In the genomic region with DNA sequence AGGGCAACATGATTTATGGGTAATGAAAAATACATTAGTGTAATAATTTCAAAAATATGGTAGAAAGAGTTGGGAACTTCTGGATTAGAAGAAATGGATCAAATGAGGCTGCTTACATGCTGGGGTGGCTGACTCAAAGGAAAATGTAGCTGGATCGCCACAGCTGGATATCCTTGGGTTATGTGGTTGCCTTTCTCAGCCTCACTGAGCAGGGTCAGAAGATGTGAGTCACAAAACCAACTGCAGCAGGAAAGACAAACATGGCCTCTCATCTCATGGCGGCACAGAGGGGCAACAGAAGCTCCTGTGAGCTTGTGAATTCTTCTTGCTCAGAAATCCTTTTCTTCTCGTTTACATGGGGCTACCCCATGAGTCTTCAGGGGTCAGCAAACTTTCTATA, we compare ENCODE assay signal across 19 cellular contexts.
DNase-seq lines count a peak whose midpoint lies in the region; TF ChIP-seq lines count a peak whose summit lies in the region.
"Had no signal": no experiment of that assay in that cellular context is flagged by ENCODE, and none has a peak within 500 bp of the region (broad histone marks: within the 10 kb centered on the region; RNA-seq: fewer than 3 reads in every experiment).

No MANE protein-coding gene starts in this region.

- TF ChIP-seq CTCF in epithelial cell of proximal tubule (conservative IDR thresholded peaks at IDR 0.05; ENCODE audit: low read depth, low read length): no peak

- no peaks in the 10 kb centered on the region for H3K9me3 ChIP-seq in SK-N-MC (ENCODE audit: low read depth, low read length)
- H3K9me3 ChIP-seq: lower lobe of right lung, suprapubic skin had no signal

- DNase-seq in EL: peak; percentile 54
- DNase-seq in SK-N-MC (ENCODE audit: low read depth, low spot score): no peak
- DNase-seq in epithelial cell of proximal tubule (ENCODE audit: low read depth): peak; percentile 37
- DNase-seq in renal cortical epithelial cell (ENCODE audit: low read depth): peak; percentile 74
- no peak for DNase-seq in NCI-H1694 (lab: John Stamatoyannopoulos, UW)
- no peak for DNase-seq in NCI-H526 treated with DMSO at 0.1 percent for 48 hours (lab: John Stamatoyannopoulos, UW)
- no peak for DNase-seq in OCI-M2 (lab: John Stamatoyannopoulos, UW; ENCODE audit: unreplicated experiment)
- no peak for DNase-seq in superior temporal gyrus (ENCODE audit: extremely low spot score)
- DNase-seq: activated gamma-delta T cell; effector memory CD8-positive, alpha-beta T cell; lower lobe of right lung; naive thymus-derived CD8-positive, alpha-beta T cell; NCI-H2029 treated with DMSO at 0.1 percent for 48 hours; NCI-H69; RPMI8226; stimulated activated CD4-positive, alpha-beta T cell treated with anti-CD3 and anti-CD28 coated beads, Interleukin-1b, Interleukin-23, amount 100 ng/mL, for 48 hours; T-cell had no signal

- H3K4me3 ChIP-seq in SK-N-MC (no peak overlapping the region), epithelial cell of proximal tubule (ENCODE audit: low read depth, low read length) (no peak overlapping the region)
- H3K4me3 ChIP-seq: BLaER1 treated with 17β-estradiol and CSF1 and Interleukin-3, amounts not matched to agents 10 nM and 100 nM; lower lobe of right lung; suprapubic skin had no signal

- no peaks in the 10 kb centered on the region for H3K36me3 ChIP-seq in SK-N-MC (ENCODE audit: insufficient read depth, low read length)
- H3K36me3 ChIP-seq: BLaER1 treated with 17β-estradiol and CSF1 and Interleukin-3, amounts not matched to agents 10 nM and 100 nM; lower lobe of right lung; suprapubic skin had no signal

- H3K9ac ChIP-seq in SK-N-MC (ENCODE audit: insufficient read length): peak overlapping the region; percentile 83
- H3K9ac ChIP-seq: BLaER1 treated with 17β-estradiol and CSF1 and Interleukin-3, amounts not matched to agents 10 nM and 100 nM had no signal

- peak overlapping the region; percentile 100 for H3K27ac ChIP-seq in SK-N-MC
- H3K27ac ChIP-seq: BLaER1 treated with 17β-estradiol and CSF1 and Interleukin-3, amounts not matched to agents 10 nM and 100 nM; lower lobe of right lung; suprapubic skin had no signal

Comparison
In these comparisons a context has a peak if more than half of its experiments do, and no peak if none do; other contexts are left out.
1. DNase-seq: peak in EL (single experiment), epithelial cell of proximal tubule (single experiment) and renal cortical epithelial cell (single experiment); none in SK-N-MC (single experiment), NCI-H1694 (single experiment), NCI-H526 treated with DMSO at 0.1 percent for 48 hours (single experiment), OCI-M2 (single experiment) and superior temporal gyrus (single experiment).